ENCODE assay signal across 38 cellular contexts in genomic region chr11:5310423-5310822, GRCh38. TPM values are rescaled to one million over a fixed set of nuclear protein-coding genes. Genes with fewer than 3 reads are reported as not detected.
"Had no signal": no experiment of that assay in that cellular context is flagged by ENCODE, and none has a peak within 500 bp of the region (broad histone marks: within the 10 kb centered on the region; RNA-seq: fewer than 3 reads in every experiment).

No MANE protein-coding gene starts in this region.

- H3K9me3 ChIP-seq: adrenal gland, body of pancreas, breast epithelium had no signal

- FAIRE-seq: astrocyte, TTC549 had no signal

- H3K36me3 ChIP-seq: adrenal gland, brain microvascular endothelial cell, breast epithelium had no signal

- H3K27ac ChIP-seq: adrenal gland, body of pancreas, brain microvascular endothelial cell, breast epithelium, VCaP had no signal

- H3K4me1 ChIP-seq: adrenal gland, body of pancreas, breast epithelium had no signal

- ATAC-seq: activated CD8-positive, alpha-beta T cell treated with anti-CD3 and anti-CD28 coated beads for 36 hours; activated naive CD4-positive, alpha-beta T cell treated with anti-CD3 and anti-CD28 coated beads, Interleukin-2, amount 50 U/mL, for 72 hours; activated T-cell treated with anti-CD3 and anti-CD28 coated beads, Interleukin-2, amount 50 U/mL, for 4 hours; activated T-cell treated with anti-CD3 and anti-CD28 coated beads, Interleukin-2, amount 50 U/mL, for 72 hours; activated T-helper 17 cell treated with anti-CD3 and anti-CD28 coated beads, Interleukin-2, amount 50 U/mL, for 72 hours; body of pancreas had no signal

- H3K27me3 ChIP-seq: adrenal gland, body of pancreas, brain microvascular endothelial cell, breast epithelium had no signal

- H3K4me3 ChIP-seq: adrenal gland, body of pancreas, breast epithelium had no signal

- DNase-seq: activated B cell treated with CpG ODN at 0.5 μM for 24 hours; activated CD4-positive, alpha-beta memory T cell treated with anti-CD3 and anti-CD28 coated beads for 36 hours; activated CD4-positive, alpha-beta T cell treated with anti-CD3 and anti-CD28 coated beads for 4 hours; activated CD4-positive, alpha-beta T cell treated with anti-CD3 and anti-CD28 coated beads, Interleukin-2, amount 10 ng/mL, durations not matched to agents 24 days and 14 days; activated CD4-positive, alpha-beta T cell treated with anti-CD3 and anti-CD28 coated beads, Interleukin-2, amount 50 U/mL, for 1 hour; activated CD4-positive, alpha-beta T cell treated with anti-CD3 and anti-CD28 coated beads, Interleukin-2, amount 50 U/mL, for 4 hours; activated CD4-positive, CD25-positive, alpha-beta regulatory T cell treated with anti-CD3 and anti-CD28 coated beads, Interleukin-2, amount 50 U/mL, for 72 hours; activated CD8-positive, alpha-beta memory T cell treated with anti-CD3 and anti-CD28 coated beads, Interleukin-2, amount 50 U/mL, for 4 hours; activated CD8-positive, alpha-beta T cell treated with anti-CD3 and anti-CD28 coated beads for 36 hours; activated effector memory CD4-positive, alpha-beta T cell treated with anti-CD3 and anti-CD28 coated beads, Interleukin-2, amount 50 U/mL, for 16 hours; activated gamma-delta T cell treated with Interleukin-2 at 50 U/mL for 16 hours; activated naive CD4-positive, alpha-beta T cell; activated naive CD4-positive, alpha-beta T cell treated with anti-CD3 and anti-CD28 coated beads for 36 hours; activated naive CD4-positive, alpha-beta T cell treated with anti-CD3 and anti-CD28 coated beads, Interleukin-2, amount 50 U/mL, for 16 hours; activated naive CD8-positive, alpha-beta T cell treated with anti-CD3 and anti-CD28 coated beads for 36 hours; activated T-cell treated with anti-CD3 and anti-CD28 coated beads for 4 hours; activated T-cell treated with anti-CD3 and anti-CD28 coated beads, Interleukin-2, amount 50 U/mL, for 1 hour; activated T-cell treated with anti-CD3 and anti-CD28 coated beads, Interleukin-2, amount 50 U/mL, for 4 hours; activated T-cell treated with anti-CD3 and anti-CD28 coated beads, Interleukin-2, amount 50 U/mL, for 72 hours; adrenal gland; amniotic stem cell; aorta; body of pancreas; brain microvascular endothelial cell; central memory CD4-positive, alpha-beta T cell; T-helper 1 cell; T-helper 2 cell; T-helper 9 cell had no signal

RNA-seq across cellular contexts. Expression of gene OR51B4, which starts 8.7 kb away (rescaled TPM):
- total RNA-seq: activated B cell treated with CpG ODN at 0.5 μM for 24 hours; activated CD4-positive, alpha-beta memory T cell treated with anti-CD3 and anti-CD28 coated beads for 36 hours; activated CD4-positive, alpha-beta T cell treated with anti-CD3 and anti-CD28 coated beads, Interleukin-2, amount 10 ng/mL, durations not matched to agents 24 days and 14 days; activated CD8-positive, alpha-beta memory T cell treated with anti-CD3 and anti-CD28 coated beads for 36 hours; activated CD8-positive, alpha-beta T cell treated with anti-CD3 and anti-CD28 coated beads for 36 hours; activated naive CD4-positive, alpha-beta T cell treated with anti-CD3 and anti-CD28 coated beads for 36 hours; activated naive CD4-positive, alpha-beta T cell treated with anti-CD3 and anti-CD28 coated beads, Interleukin-2, amount 50 U/mL, for 72 hours; activated naive CD8-positive, alpha-beta T cell treated with anti-CD3 and anti-CD28 coated beads for 36 hours; activated T-cell treated with anti-CD3 and anti-CD28 coated beads, Interleukin-2, amount 50 U/mL, for 4 hours; activated T-cell treated with anti-CD3 and anti-CD28 coated beads, Interleukin-2, amount 50 U/mL, for 72 hours; activated T-helper 1 cell treated with anti-CD3 and anti-CD28 coated beads, Interleukin-12 subunit alpha, Interleukin-12 subunit beta, Interleukin-2, Interleukin-4 antibody, amounts not matched to agents 30 ng/mL and 10 ng/mL and 1 ng/mL, durations not matched to agents 14 hours and 24 hours and 36 hours; activated T-helper 17 cell treated with anti-CD3 and anti-CD28 coated beads, Interleukin-2, amount 50 U/mL, for 72 hours; aorta; astrocyte; cardiac septum had no signal
- polyA plus RNA-seq: adrenal gland, aorta had no signal

RNA-seq across cellular contexts. Expression of gene OR51B2, which starts 13.7 kb away (rescaled TPM):
- total RNA-seq: activated B cell treated with CpG ODN at 0.5 μM for 24 hours; activated CD4-positive, alpha-beta memory T cell treated with anti-CD3 and anti-CD28 coated beads for 36 hours; activated CD4-positive, alpha-beta T cell treated with anti-CD3 and anti-CD28 coated beads, Interleukin-2, amount 10 ng/mL, durations not matched to agents 24 days and 14 days; activated CD8-positive, alpha-beta memory T cell treated with anti-CD3 and anti-CD28 coated beads for 36 hours; activated CD8-positive, alpha-beta T cell treated with anti-CD3 and anti-CD28 coated beads for 36 hours; activated naive CD4-positive, alpha-beta T cell treated with anti-CD3 and anti-CD28 coated beads for 36 hours; activated naive CD4-positive, alpha-beta T cell treated with anti-CD3 and anti-CD28 coated beads, Interleukin-2, amount 50 U/mL, for 72 hours; activated naive CD8-positive, alpha-beta T cell treated with anti-CD3 and anti-CD28 coated beads for 36 hours; activated T-cell treated with anti-CD3 and anti-CD28 coated beads, Interleukin-2, amount 50 U/mL, for 4 hours; activated T-cell treated with anti-CD3 and anti-CD28 coated beads, Interleukin-2, amount 50 U/mL, for 72 hours; activated T-helper 1 cell treated with anti-CD3 and anti-CD28 coated beads, Interleukin-12 subunit alpha, Interleukin-12 subunit beta, Interleukin-2, Interleukin-4 antibody, amounts not matched to agents 30 ng/mL and 10 ng/mL and 1 ng/mL, durations not matched to agents 14 hours and 24 hours and 36 hours; aorta; astrocyte; cardiac septum had no signal
- polyA plus RNA-seq: adrenal gland, aorta had no signal

RNA-seq across cellular contexts. Expression of gene OR51B5, which starts 32.9 kb away (rescaled TPM):
- total RNA-seq: activated B cell treated with CpG ODN at 0.5 μM for 24 hours; activated CD4-positive, alpha-beta memory T cell treated with anti-CD3 and anti-CD28 coated beads for 36 hours; activated CD4-positive, alpha-beta T cell treated with anti-CD3 and anti-CD28 coated beads, Interleukin-2, amount 10 ng/mL, durations not matched to agents 24 days and 14 days; activated CD8-positive, alpha-beta memory T cell treated with anti-CD3 and anti-CD28 coated beads for 36 hours; activated CD8-positive, alpha-beta T cell treated with anti-CD3 and anti-CD28 coated beads for 36 hours; activated naive CD4-positive, alpha-beta T cell treated with anti-CD3 and anti-CD28 coated beads for 36 hours; activated naive CD8-positive, alpha-beta T cell treated with anti-CD3 and anti-CD28 coated beads for 36 hours; activated T-cell treated with anti-CD3 and anti-CD28 coated beads, Interleukin-2, amount 50 U/mL, for 4 hours; activated T-helper 1 cell treated with anti-CD3 and anti-CD28 coated beads, Interleukin-12 subunit alpha, Interleukin-12 subunit beta, Interleukin-2, Interleukin-4 antibody, amounts not matched to agents 30 ng/mL and 10 ng/mL and 1 ng/mL, durations not matched to agents 14 hours and 24 hours and 36 hours; astrocyte; body of pancreas; cardiac septum had no signal
- polyA plus RNA-seq: aorta had no signal

RNA-seq across cellular contexts. Expression of gene HBE1, which starts 40.7 kb away (rescaled TPM):
- total RNA-seq: activated B cell treated with CpG ODN at 0.5 μM for 24 hours; activated CD4-positive, alpha-beta memory T cell treated with anti-CD3 and anti-CD28 coated beads for 36 hours; activated CD4-positive, alpha-beta T cell treated with anti-CD3 and anti-CD28 coated beads, Interleukin-2, amount 10 ng/mL, durations not matched to agents 24 days and 14 days; activated CD8-positive, alpha-beta memory T cell treated with anti-CD3 and anti-CD28 coated beads for 36 hours; activated CD8-positive, alpha-beta T cell treated with anti-CD3 and anti-CD28 coated beads for 36 hours; activated naive CD4-positive, alpha-beta T cell treated with anti-CD3 and anti-CD28 coated beads for 36 hours; activated naive CD4-positive, alpha-beta T cell treated with anti-CD3 and anti-CD28 coated beads, Interleukin-2, amount 50 U/mL, for 72 hours; activated naive CD8-positive, alpha-beta T cell treated with anti-CD3 and anti-CD28 coated beads for 36 hours; activated T-cell treated with anti-CD3 and anti-CD28 coated beads, Interleukin-2, amount 50 U/mL, for 72 hours; activated T-helper 1 cell treated with anti-CD3 and anti-CD28 coated beads, Interleukin-12 subunit alpha, Interleukin-12 subunit beta, Interleukin-2, Interleukin-4 antibody, amounts not matched to agents 30 ng/mL and 10 ng/mL and 1 ng/mL, durations not matched to agents 14 hours and 24 hours and 36 hours; activated T-helper 17 cell treated with anti-CD3 and anti-CD28 coated beads, Interleukin-2, amount 50 U/mL, for 72 hours; aorta; astrocyte; body of pancreas; breast epithelium; cardiac septum had no signal
- polyA plus RNA-seq: aorta had no signal

RNA-seq across cellular contexts. Expression of gene OR51B6, which starts 40.9 kb away (rescaled TPM):
- total RNA-seq: activated B cell treated with CpG ODN at 0.5 μM for 24 hours; activated CD4-positive, alpha-beta memory T cell treated with anti-CD3 and anti-CD28 coated beads for 36 hours; activated CD4-positive, alpha-beta T cell treated with anti-CD3 and anti-CD28 coated beads, Interleukin-2, amount 10 ng/mL, durations not matched to agents 24 days and 14 days; activated CD8-positive, alpha-beta memory T cell treated with anti-CD3 and anti-CD28 coated beads for 36 hours; activated CD8-positive, alpha-beta T cell treated with anti-CD3 and anti-CD28 coated beads for 36 hours; activated naive CD4-positive, alpha-beta T cell treated with anti-CD3 and anti-CD28 coated beads for 36 hours; activated naive CD4-positive, alpha-beta T cell treated with anti-CD3 and anti-CD28 coated beads, Interleukin-2, amount 50 U/mL, for 72 hours; activated naive CD8-positive, alpha-beta T cell treated with anti-CD3 and anti-CD28 coated beads for 36 hours; activated T-cell treated with anti-CD3 and anti-CD28 coated beads, Interleukin-2, amount 50 U/mL, for 4 hours; activated T-cell treated with anti-CD3 and anti-CD28 coated beads, Interleukin-2, amount 50 U/mL, for 72 hours; activated T-helper 1 cell treated with anti-CD3 and anti-CD28 coated beads, Interleukin-12 subunit alpha, Interleukin-12 subunit beta, Interleukin-2, Interleukin-4 antibody, amounts not matched to agents 30 ng/mL and 10 ng/mL and 1 ng/mL, durations not matched to agents 14 hours and 24 hours and 36 hours; activated T-helper 17 cell treated with anti-CD3 and anti-CD28 coated beads, Interleukin-2, amount 50 U/mL, for 72 hours; adrenal gland; aorta; astrocyte; body of pancreas; breast epithelium; cardiac septum; cerebellum had no signal
- polyA plus RNA-seq: adrenal gland, aorta had no signal
